ENCODE assay signal across 28 cellular contexts in the genomic region with DNA sequence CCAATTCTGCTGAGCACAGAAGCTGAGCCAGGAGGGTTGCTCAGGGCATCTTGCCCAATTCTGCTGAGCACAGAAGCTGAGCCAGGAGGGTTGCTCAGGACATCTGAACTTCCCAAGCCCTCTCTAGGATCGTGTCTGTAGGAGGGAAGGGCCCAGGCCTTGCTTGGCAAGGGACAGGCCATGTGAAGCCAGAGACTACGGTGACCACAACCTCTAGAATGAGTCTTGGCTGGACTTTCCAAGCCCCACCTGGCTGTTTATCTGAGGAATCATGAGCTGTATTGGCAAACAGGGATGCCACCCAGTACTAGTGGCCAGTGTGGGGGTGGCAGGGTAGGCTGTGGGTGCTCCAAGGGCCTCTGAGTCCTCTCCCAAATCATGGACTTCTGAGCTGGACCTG. TPM values are rescaled to one million over a fixed set of nuclear protein-coding genes. Genes with fewer than 3 reads are reported as not detected.
"Had no signal": no experiment of that assay in that cellular context is flagged by ENCODE, and none has a peak within 500 bp of the region (broad histone marks: within the 10 kb centered on the region; RNA-seq: fewer than 3 reads in every experiment).

No MANE protein-coding gene starts in this region.

- ATAC-seq: activated T-cell treated with anti-CD3 and anti-CD28 coated beads, Interleukin-2, amount 50 U/mL, for 4 hours; lower lobe of right lung; pancreas; psoas muscle; stimulated activated naive B cell treated with anti-CD40 and anti-IgM and Interleukin-4, amounts not matched to agents 10 μg/mL and 1 μg/mL and 100 μg/mL, for 72 hours; T-helper 17 cell had no signal

- H3K36me3 Mint-ChIP-seq: activated naive CD8-positive, alpha-beta T cell; naive B cell; stimulated activated naive B cell treated with anti-CD40 and anti-IgM and Interleukin-4, amounts not matched to agents 10 μg/mL and 1 μg/mL and 100 μg/mL, for 72 hours had no signal

- H3K4me3 ChIP-seq: coronary artery, lower lobe of right lung, pancreas, psoas muscle, skin epidermis, transverse colon, uterus had no signal

- H3K27ac Mint-ChIP-seq: activated naive CD8-positive, alpha-beta T cell; activated T-helper 2 cell treated with anti-CD3 and anti-CD28 coated beads, Interferon-gamma antibody, Interleukin-2, Interleukin-4, amounts not matched to agents 10 μg/mL and 5 μg/mL and 100 μg/mL, durations not matched to agents 14 hours and 24 hours and 36 hours; stimulated activated naive B cell treated with anti-CD40 and anti-IgM and Interleukin-4, amounts not matched to agents 10 μg/mL and 1 μg/mL and 100 μg/mL, for 72 hours; T-helper 17 cell had no signal

- H3K4me1 Mint-ChIP-seq: naive B cell; stimulated activated naive B cell treated with anti-CD40 and anti-IgM and Interleukin-4, amounts not matched to agents 10 μg/mL and 1 μg/mL and 100 μg/mL, for 72 hours; T-helper 17 cell had no signal

- H3K27ac ChIP-seq: coronary artery, lower lobe of right lung, pancreas, psoas muscle, skin epidermis, transverse colon, uterus had no signal

- H3K9me3 ChIP-seq: lower lobe of right lung, pancreas, psoas muscle, uterus had no signal

- DNase-seq: activated CD4-positive, alpha-beta T cell treated with anti-CD3 and anti-CD28 coated beads for 4 hours; activated CD4-positive, alpha-beta T cell treated with anti-CD3 and anti-CD28 coated beads, Interleukin-2, amount 50 U/mL, for 48 hours; activated CD4-positive, CD25-positive, alpha-beta regulatory T cell; activated CD8-positive, alpha-beta memory T cell treated with anti-CD3 and anti-CD28 coated beads, Interleukin-2, amount 50 U/mL, for 48 hours; activated naive CD4-positive, alpha-beta T cell; activated T-cell treated with anti-CD3 and anti-CD28 coated beads, Interleukin-2, amount 50 U/mL, for 4 hours; cerebellar nuclear complex; foreskin fibroblast; lower lobe of right lung; naive B cell; psoas muscle; right cardiac atrium; stimulated activated CD4-positive, alpha-beta T cell treated with anti-CD3 and anti-CD28 coated beads, Interleukin-1b, Interleukin-23, amount 100 ng/mL, for 48 hours; stimulated activated naive B cell treated with anti-CD40 and anti-IgM and Interleukin-4, amounts not matched to agents 10 μg/mL and 1 μg/mL and 100 μg/mL, for 72 hours; SW 1271; T-helper 17 cell; transverse colon; uterus had no signal

- H3K4me3 Mint-ChIP-seq: activated naive CD8-positive, alpha-beta T cell; activated T-cell treated with anti-CD3 and anti-CD28 coated beads, Interleukin-2, amount 50 U/mL, for 4 hours; naive B cell; stimulated activated naive B cell treated with anti-CD40 and anti-IgM and Interleukin-4, amounts not matched to agents 10 μg/mL and 1 μg/mL and 100 μg/mL, for 72 hours; T-helper 17 cell had no signal

- H3K27me3 ChIP-seq: pancreas, transverse colon, uterus had no signal

- H3K36me3 ChIP-seq: lower lobe of right lung, pancreas, transverse colon, uterus had no signal

- H3K4me1 ChIP-seq: lower lobe of right lung, pancreas, psoas muscle, transverse colon, uterus had no signal

- H3K9me3 Mint-ChIP-seq: activated T-cell treated with anti-CD3 and anti-CD28 coated beads, Interleukin-2, amount 50 U/mL, for 4 hours; activated T-helper 2 cell treated with anti-CD3 and anti-CD28 coated beads, Interferon-gamma antibody, Interleukin-2, Interleukin-4, amounts not matched to agents 10 μg/mL and 5 μg/mL and 100 μg/mL, durations not matched to agents 14 hours and 24 hours and 36 hours had no signal

RNA-seq across cellular contexts. Expression of a gene that starts 7.7 kb away (rescaled TPM):
- total RNA-seq: activated CD8-positive, alpha-beta memory T cell treated with anti-CD3 and anti-CD28 coated beads for 36 hours; activated T-cell treated with anti-CD3 and anti-CD28 coated beads, Interleukin-2, amount 50 U/mL, for 4 hours; activated T-helper 2 cell treated with anti-CD3 and anti-CD28 coated beads, Interferon-gamma antibody, Interleukin-2, Interleukin-4, amounts not matched to agents 10 μg/mL and 5 μg/mL and 100 μg/mL, durations not matched to agents 14 hours and 24 hours and 36 hours; astrocyte; mesenteric fat pad; psoas muscle; right cardiac atrium; T-helper 17 cell; temporal lobe had no signal
- polyA plus RNA-seq: psoas muscle, right cardiac atrium had no signal

RNA-seq across cellular contexts. Expression of a gene that starts 35.6 kb away (rescaled TPM):
- total RNA-seq: activated CD8-positive, alpha-beta memory T cell treated with anti-CD3 and anti-CD28 coated beads for 36 hours; activated T-cell treated with anti-CD3 and anti-CD28 coated beads, Interleukin-2, amount 50 U/mL, for 4 hours; activated T-helper 2 cell treated with anti-CD3 and anti-CD28 coated beads, Interferon-gamma antibody, Interleukin-2, Interleukin-4, amounts not matched to agents 10 μg/mL and 5 μg/mL and 100 μg/mL, durations not matched to agents 14 hours and 24 hours and 36 hours; astrocyte; lower lobe of right lung; mesenteric fat pad; mucosa of gallbladder; pancreas; psoas muscle; right cardiac atrium; T-helper 17 cell; temporal lobe; transverse colon; uterus had no signal
- polyA plus RNA-seq: pancreas, psoas muscle, right cardiac atrium had no signal

RNA-seq across cellular contexts. Expression of a gene that starts 37.8 kb away (rescaled TPM):
- total RNA-seq: activated CD8-positive, alpha-beta memory T cell treated with anti-CD3 and anti-CD28 coated beads for 36 hours; activated T-cell treated with anti-CD3 and anti-CD28 coated beads, Interleukin-2, amount 50 U/mL, for 4 hours; activated T-helper 2 cell treated with anti-CD3 and anti-CD28 coated beads, Interferon-gamma antibody, Interleukin-2, Interleukin-4, amounts not matched to agents 10 μg/mL and 5 μg/mL and 100 μg/mL, durations not matched to agents 14 hours and 24 hours and 36 hours; astrocyte; lower lobe of right lung; mesenteric fat pad; psoas muscle; right cardiac atrium; T-helper 17 cell; temporal lobe; uterus had no signal
- polyA plus RNA-seq: psoas muscle, right cardiac atrium had no signal
